30 cellular contexts compared by ENCODE assay signal in the genomic region with DNA sequence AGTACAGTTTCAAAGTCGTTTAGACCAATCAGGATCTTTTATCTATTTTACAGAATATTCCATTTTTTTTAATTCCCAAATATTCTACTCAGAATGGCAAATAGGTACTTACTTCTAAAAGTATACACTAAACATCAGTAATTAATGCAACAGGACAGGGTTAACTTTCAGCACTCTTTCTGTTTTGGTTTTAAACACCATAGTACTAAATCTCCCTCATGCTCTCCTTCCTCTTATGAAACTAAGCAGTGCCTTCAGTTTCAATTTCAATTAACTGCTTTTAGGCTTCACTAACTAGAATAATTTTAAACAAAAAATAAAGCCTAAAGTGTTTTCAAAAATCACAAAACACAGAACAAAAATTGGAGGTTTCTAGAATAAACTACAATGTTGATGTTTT. TPM values are rescaled to one million over a fixed set of nuclear protein-coding genes. Genes with fewer than 3 reads are reported as not detected.
DNase-seq lines count a peak whose midpoint lies in the region; ATAC-seq and TF ChIP-seq lines count a peak whose summit lies in the region.
"Had no signal": no experiment of that assay in that cellular context is flagged by ENCODE, and none has a peak within 500 bp of the region (broad histone marks: within the 10 kb centered on the region; RNA-seq: fewer than 3 reads in every experiment).

No MANE protein-coding gene starts in this region.

- no peaks in the 10 kb centered on the region for H3K27me3 Mint-ChIP-seq in glutamatergic neuron (ENCODE audit: unreplicated experiment)
- H3K27me3 Mint-ChIP-seq in activated T-helper 2 cell treated with anti-CD3 and anti-CD28 coated beads, Interferon-gamma antibody, Interleukin-2, Interleukin-4, amounts not matched to agents 10 μg/mL and 5 μg/mL and 100 μg/mL, durations not matched to agents 14 hours and 24 hours and 36 hours (ENCODE audit: low read depth), result no peaks in the 10 kb centered on the region
- H3K27me3 Mint-ChIP-seq: activated CD4-positive, alpha-beta memory T cell treated with anti-CD3 and anti-CD28 coated beads, Interleukin-2, amount 10 ng/mL, durations not matched to agents 7 days and 5 days; activated naive CD8-positive, alpha-beta T cell treated with anti-CD3 and anti-CD28 coated beads for 36 hours; CD4-positive, alpha-beta memory T cell; natural killer cell treated with Interleukin-12 subunit alpha and Interleukin-12 subunit beta and Interleukin-15 and Interleukin-18, amount 100 ng/mL, for 72 hours had no signal

- intact Hi-C loops in activated T-helper 2 cell treated with anti-CD3 and anti-CD28 coated beads, Interferon-gamma antibody, Interleukin-2, Interleukin-4, amounts not matched to agents 10 μg/mL and 5 μg/mL and 100 μg/mL, durations not matched to agents 14 hours and 24 hours and 36 hours (cut with micrococcal nuclease), result no loop called here

- no peak overlapping the region for H3K27ac Mint-ChIP-seq in glutamatergic neuron (ENCODE audit: unreplicated experiment)
- H3K27ac Mint-ChIP-seq in activated T-helper 2 cell treated with anti-CD3 and anti-CD28 coated beads, Interferon-gamma antibody, Interleukin-2, Interleukin-4, amounts not matched to agents 10 μg/mL and 5 μg/mL and 100 μg/mL, durations not matched to agents 14 hours and 24 hours and 36 hours, result no peak overlapping the region
- H3K27ac Mint-ChIP-seq: activated CD4-positive, alpha-beta memory T cell treated with anti-CD3 and anti-CD28 coated beads, Interleukin-2, amount 10 ng/mL, durations not matched to agents 7 days and 5 days; activated naive CD8-positive, alpha-beta T cell treated with anti-CD3 and anti-CD28 coated beads for 36 hours; CD4-positive, alpha-beta memory T cell; H9; natural killer cell treated with Interleukin-12 subunit alpha and Interleukin-12 subunit beta and Interleukin-15 and Interleukin-18, amount 100 ng/mL, for 72 hours had no signal

- no peak for TF ChIP-seq CTCF in glutamatergic neuron (IDR thresholded peaks at IDR 0.05; ENCODE audit: partially characterized antibody, unreplicated experiment)

- DNase-seq in SW480 (ENCODE audit: low spot score), result no peak
- DNase-seq in glutamatergic neuron, result no peak
- DNase-seq in mesenteric fat pad (ENCODE audit: low spot score), result no peak
- DNase-seq in activated T-helper 2 cell treated with anti-CD3 and anti-CD28 coated beads, Interferon-gamma antibody, Interleukin-2, Interleukin-4, amounts not matched to agents 10 μg/mL and 5 μg/mL and 100 μg/mL, durations not matched to agents 14 hours and 24 hours and 36 hours (ENCODE audit: low spot score), result no peak
- DNase-seq: activated CD4-positive, alpha-beta memory T cell treated with anti-CD3 and anti-CD28 coated beads, Interleukin-2, amount 10 ng/mL, durations not matched to agents 7 days and 5 days; activated CD4-positive, alpha-beta T cell treated with anti-CD3 and anti-CD28 coated beads for 1 hour; activated CD8-positive, alpha-beta memory T cell treated with anti-CD3 and anti-CD28 coated beads, Interleukin-2, amount 50 U/mL, for 48 hours; activated naive CD8-positive, alpha-beta T cell treated with anti-CD3 and anti-CD28 coated beads for 36 hours; CD4-positive, alpha-beta memory T cell; effector memory CD4-positive, alpha-beta T cell; EL; H9; head of caudate nucleus; MV-4-11; NCI-H1436 treated with DMSO at 0.1 percent for 48 hours; NCI-H446 treated with DMSO at 0.1 percent for 48 hours; ovary; small intestine; stimulated activated CD4-positive, alpha-beta T cell treated with anti-CD3 and anti-CD28 coated beads, Interleukin-1b, Interleukin-23, amount 100 ng/mL, for 48 hours; stimulated activated CD8-positive, alpha-beta memory T cell treated with anti-CD3 and anti-CD28 coated beads, Interleukin-4, amount 100 ng/mL, for 48 hours; stomach; tibial artery had no signal

- ATAC-seq in GM18498 (IDR thresholded peaks at IDR 0.05; ENCODE audit: unreplicated experiment) (peak; percentile 65), GM19351 (IDR thresholded peaks at IDR 0.05; ENCODE audit: unreplicated experiment) (peak; percentile 59), HG02970 (IDR thresholded peaks at IDR 0.05; ENCODE audit: low FRiP score, unreplicated experiment) (peak; percentile 64), HG03565 (IDR thresholded peaks at IDR 0.05; ENCODE audit: unreplicated experiment) (peak; percentile 57)
- ATAC-seq: natural killer cell treated with Interleukin-12 subunit alpha and Interleukin-12 subunit beta and Interleukin-15 and Interleukin-18, amount 100 ng/mL, for 72 hours; Right ventricle myocardium inferior had no signal

- no peaks in the 10 kb centered on the region for H3K9me3 Mint-ChIP-seq in glutamatergic neuron (ENCODE audit: unreplicated experiment)
- no peaks in the 10 kb centered on the region for H3K9me3 Mint-ChIP-seq in activated T-helper 2 cell treated with anti-CD3 and anti-CD28 coated beads, Interferon-gamma antibody, Interleukin-2, Interleukin-4, amounts not matched to agents 10 μg/mL and 5 μg/mL and 100 μg/mL, durations not matched to agents 14 hours and 24 hours and 36 hours
- H3K9me3 Mint-ChIP-seq: activated CD4-positive, alpha-beta memory T cell treated with anti-CD3 and anti-CD28 coated beads, Interleukin-2, amount 10 ng/mL, durations not matched to agents 7 days and 5 days; H9 had no signal

- H3K4me3 Mint-ChIP-seq in glutamatergic neuron (ENCODE audit: unreplicated experiment), result no peak overlapping the region
- no peak overlapping the region for H3K4me3 Mint-ChIP-seq in activated T-helper 2 cell treated with anti-CD3 and anti-CD28 coated beads, Interferon-gamma antibody, Interleukin-2, Interleukin-4, amounts not matched to agents 10 μg/mL and 5 μg/mL and 100 μg/mL, durations not matched to agents 14 hours and 24 hours and 36 hours (ENCODE audit: low read depth)
- H3K4me3 Mint-ChIP-seq: activated CD4-positive, alpha-beta memory T cell treated with anti-CD3 and anti-CD28 coated beads, Interleukin-2, amount 10 ng/mL, durations not matched to agents 7 days and 5 days; activated naive CD8-positive, alpha-beta T cell treated with anti-CD3 and anti-CD28 coated beads for 36 hours; CD4-positive, alpha-beta memory T cell; H9; natural killer cell treated with Interleukin-12 subunit alpha and Interleukin-12 subunit beta and Interleukin-15 and Interleukin-18, amount 100 ng/mL, for 72 hours had no signal

- H3K4me1 Mint-ChIP-seq in glutamatergic neuron (ENCODE audit: low read depth, unreplicated experiment), result no peaks in the 10 kb centered on the region
- no peaks in the 10 kb centered on the region for H3K4me1 Mint-ChIP-seq in activated T-helper 2 cell treated with anti-CD3 and anti-CD28 coated beads, Interferon-gamma antibody, Interleukin-2, Interleukin-4, amounts not matched to agents 10 μg/mL and 5 μg/mL and 100 μg/mL, durations not matched to agents 14 hours and 24 hours and 36 hours (ENCODE audit: low read depth)
- H3K4me1 Mint-ChIP-seq: activated CD4-positive, alpha-beta memory T cell treated with anti-CD3 and anti-CD28 coated beads, Interleukin-2, amount 10 ng/mL, durations not matched to agents 7 days and 5 days; activated naive CD8-positive, alpha-beta T cell treated with anti-CD3 and anti-CD28 coated beads for 36 hours; CD4-positive, alpha-beta memory T cell; H9 had no signal

- H3K36me3 Mint-ChIP-seq in glutamatergic neuron (ENCODE audit: unreplicated experiment), result no peaks in the 10 kb centered on the region
- H3K36me3 Mint-ChIP-seq in activated T-helper 2 cell treated with anti-CD3 and anti-CD28 coated beads, Interferon-gamma antibody, Interleukin-2, Interleukin-4, amounts not matched to agents 10 μg/mL and 5 μg/mL and 100 μg/mL, durations not matched to agents 14 hours and 24 hours and 36 hours (ENCODE audit: low read depth), result no peaks in the 10 kb centered on the region
- H3K36me3 Mint-ChIP-seq: activated naive CD8-positive, alpha-beta T cell treated with anti-CD3 and anti-CD28 coated beads for 36 hours; CD4-positive, alpha-beta memory T cell; natural killer cell treated with Interleukin-12 subunit alpha and Interleukin-12 subunit beta and Interleukin-15 and Interleukin-18, amount 100 ng/mL, for 72 hours had no signal

RNA-seq across cellular contexts. Expression of gene NOX4, which starts 57.9 kb away (rescaled TPM):
- 1.9 TPM for total RNA-seq in glutamatergic neuron (ENCODE audit: unreplicated experiment)
- 11.4 TPM for total RNA-seq in mesenteric fat pad
- total RNA-seq in activated T-helper 2 cell treated with anti-CD3 and anti-CD28 coated beads, Interferon-gamma antibody, Interleukin-2, Interleukin-4, amounts not matched to agents 10 μg/mL and 5 μg/mL and 100 μg/mL, durations not matched to agents 14 hours and 24 hours and 36 hours, result not detected in 2 replicates
- total RNA-seq: activated CD4-positive, alpha-beta memory T cell treated with anti-CD3 and anti-CD28 coated beads, Interleukin-2, amount 10 ng/mL, durations not matched to agents 7 days and 5 days; activated naive CD8-positive, alpha-beta T cell treated with anti-CD3 and anti-CD28 coated beads for 36 hours; CD4-positive, alpha-beta memory T cell; mononuclear cell; natural killer cell treated with Interleukin-12 subunit alpha and Interleukin-12 subunit beta and Interleukin-15 and Interleukin-18, amount 100 ng/mL, for 72 hours; T-helper 2 cell treated with Interferon-gamma antibody and Interleukin-4, amounts not matched to agents 100 ng/mL and 5 ng/mL, for 36 hours had no signal
